20 cellular contexts compared by ENCODE assay signal in genomic region chr13:80428344-80429096, GRCh38.
DNase-seq lines count a peak whose midpoint lies in the region; ATAC-seq, FAIRE-seq and TF ChIP-seq lines count a peak whose summit lies in the region.
"Had no signal": no experiment of that assay in that cellular context is flagged by ENCODE, and none has a peak within 500 bp of the region (broad histone marks: within the 10 kb centered on the region; RNA-seq: fewer than 3 reads in every experiment).

No MANE protein-coding gene starts in this region.

- H3K4me3 ChIP-seq in NB4 (ENCODE audit: low read depth, low read length) (no peak overlapping the region), H1 (ENCODE audit: extremely low read depth in 1 of 4, insufficient read depth in 2 of 4, low read depth in 3 of 4, low read length in 4 of 4) (no peak overlapping the region), lower leg skin (ENCODE audit: low read depth, poor library complexity, severe bottlenecking) (no peak overlapping the region), MM.1S (ENCODE audit: low read length) (no peak overlapping the region), uterus (no peak overlapping the region)

- no peak for FAIRE-seq in H1 (lab: Jason Lieb, UNC)
- FAIRE-seq: HTR-8/SVneo had no signal

- H3K4me1 ChIP-seq in H1 (replicated peaks in 1 of 4; ENCODE audit: control insufficient read depth in 3 of 4, insufficient read depth in 4 of 4, low read length in 3 of 4) (no peaks in the 10 kb centered on the region), MM.1S (ENCODE audit: low read length) (no peaks in the 10 kb centered on the region), uterus (no peaks in the 10 kb centered on the region)

- TF ChIP-seq EP300 in H1 (IDR thresholded peaks at IDR 0.05; ENCODE audit: borderline replicate concordance in 1 of 2, low read depth in 2 of 2, low read length in 2 of 2): no peak

- intact Hi-C loops in lower leg skin (cut with DNase I; ENCODE audit: low total_unique reads): no loop called here
- intact Hi-C loops in uterus (cut with DNase I; ENCODE audit: low total_unique reads): no loop called here

- no peak overlapping the region for H3K4me2 ChIP-seq in H1 (ENCODE audit: insufficient read depth in 1 of 2, low read depth in 2 of 2, low read length in 2 of 2)
- H3K4me2 ChIP-seq in MM.1S (ENCODE audit: low read depth, low read length): no peak overlapping the region

- no peak overlapping the region for H2BK15ac ChIP-seq in H1 (ENCODE audit: low read length)

- TF ChIP-seq CTCF in NB4 (IDR thresholded peaks at IDR 0.05; ENCODE audit: low read depth, low read length): no peak
- no peak for TF ChIP-seq CTCF in H1 (IDR thresholded peaks at IDR 0.05; ENCODE audit: control extremely low read depth in 1 of 3, insufficient read depth in 1 of 3, low read depth in 1 of 3, low read length in 3 of 3)
- no peak for TF ChIP-seq CTCF in lower leg skin (IDR thresholded peaks at IDR 0.05)
- TF ChIP-seq CTCF in MM.1S (IDR thresholded peaks at IDR 0.05; ENCODE audit: low read length): no peak
- no peak for TF ChIP-seq CTCF in uterus (IDR thresholded peaks at IDR 0.05)

- POLR2A ChIA-PET in H1 (lab: Charles Lee; ENCODE audit: partially characterized antibody): no interaction called here

- H3K4ac ChIP-seq in H1 (replicated peaks; ENCODE audit: insufficient read length, low read depth, low read length): no peak overlapping the region

- H3K14ac ChIP-seq in H1 (ENCODE audit: insufficient read length): no peak overlapping the region

- H3K18ac ChIP-seq in H1 (ENCODE audit: extremely low read depth, low read length): no peak overlapping the region

- H4K20me1 ChIP-seq in H1 (replicated peaks in 1 of 2; ENCODE audit: control insufficient read depth in 1 of 2, insufficient read depth in 2 of 2, low read length in 2 of 2) (no peaks in the 10 kb centered on the region), MM.1S (ENCODE audit: insufficient read depth, low read length) (no peaks in the 10 kb centered on the region)

- H4K91ac ChIP-seq in H1 (replicated peaks; ENCODE audit: insufficient read length, low read length): no peak overlapping the region

- no peaks in the 10 kb centered on the region for H3K23me2 ChIP-seq in H1 (ENCODE audit: low read depth, low read length)

- H4K8ac ChIP-seq in H1 (ENCODE audit: extremely low read depth, insufficient read depth, low read length): no peak overlapping the region

- no peak for TF ChIP-seq RAD21 in H1 (IDR thresholded peaks at IDR 0.05 in 1 of 2, conservative IDR thresholded peaks at IDR 0.05 in 1 of 2; ENCODE audit: low read depth in 2 of 2, low read length in 2 of 2)

- H3K79me2 ChIP-seq in H1 (ENCODE audit: control insufficient read depth in 1 of 2, insufficient read depth in 2 of 2, low read length in 2 of 2): no peaks in the 10 kb centered on the region
- no peaks in the 10 kb centered on the region for H3K79me2 ChIP-seq in MM.1S (ENCODE audit: low read length)

- no peaks in the 10 kb centered on the region for H3K27me3 ChIP-seq in H1 (replicated peaks in 1 of 4; ENCODE audit: control insufficient read depth in 3 of 4, extremely low read depth in 1 of 4, insufficient read depth in 3 of 4, low read length in 3 of 4)
- H3K27me3 ChIP-seq in MM.1S (replicated peaks; ENCODE audit: insufficient read depth, low read length): no peaks in the 10 kb centered on the region
- no peaks in the 10 kb centered on the region for H3K27me3 ChIP-seq in uterus

- H3K9me3 ChIP-seq in H1 (ENCODE audit: insufficient read depth in 2 of 2, low read depth in 1 of 2, low read length in 1 of 2) (peaks cover 10 to 16% of the 10 kb centered on the region in 2 experiments), MM.1S (replicated peaks; ENCODE audit: insufficient read depth, low read length) (no peaks in the 10 kb centered on the region), uterus (no peaks in the 10 kb centered on the region)

- H2BK120ac ChIP-seq in H1 (replicated peaks; ENCODE audit: low read depth, low read length): no peak overlapping the region

- no peaks in the 10 kb centered on the region for H3K9me2 ChIP-seq in MM.1S (replicated peaks; ENCODE audit: insufficient read depth, low read length)

- H2AFZ ChIP-seq in H1 (ENCODE audit: low read length) (peak overlapping the region; percentile 53; the same call in 1 of the 2 replicates), MM.1S (ENCODE audit: low read length) (no peak overlapping the region)

- 87% methylated on average over 3 of the region's 3 CpGs; no CpG with 5 or more reads in 1 of the 2 experiments for WGBS in H1 (ENCODE audit: extremely low coverage in 1 of 2, insufficient coverage in 1 of 2, insufficient read length in 1 of 2, insufficient replicate concordance in 2 of 2, low coverage in 1 of 2, low lambda C conversion rate in 2 of 2, missing lambda C conversion rate in 1 of 2), 2 experiments
- 76 to 80% methylated on average over 3 of the region's 3 CpGs for WGBS in lower leg skin, 2 donors

- H3K79me1 ChIP-seq in H1 (ENCODE audit: low read depth, low read length): no peaks in the 10 kb centered on the region

- ATAC-seq in left lobe of liver: no peak
- ATAC-seq: Panc1 had no signal

- no peak overlapping the region for H3K56ac ChIP-seq in H1 (replicated peaks; ENCODE audit: insufficient read length, low read depth, low read length)

- H3K36me3 ChIP-seq in H1 (ENCODE audit: control insufficient read depth in 2 of 4, insufficient read depth in 4 of 4, low read length in 3 of 4) (peaks cover 0 to 4% (median 0%) of the 10 kb centered on the region in 4 experiments; a peak in 1 of 8 replicates), MM.1S (replicated peaks; ENCODE audit: insufficient read depth, low read length) (no peaks in the 10 kb centered on the region), uterus (no peaks in the 10 kb centered on the region)

- no peak overlapping the region for H3K9ac ChIP-seq in H1 (replicated peaks in 1 of 4; ENCODE audit: extremely low read depth in 1 of 4, low read depth in 3 of 4, low read length in 3 of 4)
- no peak overlapping the region for H3K9ac ChIP-seq in MM.1S (ENCODE audit: low read length)

- TF ChIP-seq POLR2A in NB4 (IDR thresholded peaks at IDR 0.05; ENCODE audit: extremely low read depth, insufficient read length) (no peak), H1 (IDR thresholded peaks at IDR 0.05; ENCODE audit: control extremely low read depth in 1 of 2, low read depth in 2 of 2, low read length in 2 of 2) (no peak), lower leg skin (IDR thresholded peaks at IDR 0.05) (no peak), uterus (IDR thresholded peaks at IDR 0.05) (no peak)

- no peak overlapping the region for H2BK5ac ChIP-seq in H1 (ENCODE audit: low read depth, low read length)

- H3K23ac ChIP-seq in H1 (ENCODE audit: insufficient read length): no peak overlapping the region

- H3K27ac ChIP-seq in H1 (ENCODE audit: low read depth, low read length) (no peak overlapping the region), MM.1S (ENCODE audit: low read length) (no peak overlapping the region), uterus (no peak overlapping the region)
- H3K27ac ChIP-seq: 22Rv1 had no signal

- no peak overlapping the region for H2BK20ac ChIP-seq in H1 (ENCODE audit: low read length)

- H3F3A ChIP-seq in MM.1S (ENCODE audit: insufficient read depth, low read length): no peaks in the 10 kb centered on the region

- DNase-seq in SIG-M5 treated with dmso at 0.1 percent for 504 hours (lab: John Stamatoyannopoulos, UW; ENCODE audit: unreplicated experiment): peak; percentile 81
- DNase-seq in SIG-M5 (lab: John Stamatoyannopoulos, UW): no peak
- DNase-seq in NB4 (ENCODE audit: low read depth): peak; percentile 56
- no peak for DNase-seq in H1 (ENCODE audit: low read depth in 1 of 2, low spot score in 2 of 2)
- DNase-seq in lower leg skin (ENCODE audit: low spot score in 2 of 2): no peak
- no peak for DNase-seq in left lobe of liver (ENCODE audit: low spot score)
- DNase-seq in MM.1S: no peak
- no peak for DNase-seq in uterus
- DNase-seq: DMS79 treated with DMSO at 0.1 percent for 48 hours, H9, IMR-90, Karpas-422, NCI-H1417 treated with DMSO at 0.1 percent for 48 hours, NCI-H187 treated with DMSO at 0.1 percent for 48 hours, NCI-H2227 treated with DMSO at 0.1 percent for 48 hours, NCI-H510A treated with DMSO at 0.1 percent for 48 hours, NCI-H82 had no signal

- no peak overlapping the region for H2BK12ac ChIP-seq in H1 (ENCODE audit: low read depth, low read length)

- H2AK5ac ChIP-seq in H1 (ENCODE audit: low read depth, low read length): no peak overlapping the region

- CTCF ChIA-PET in H1 (lab: Charles Lee; ENCODE audit: partially characterized antibody): interaction anchor here (0.6 kb wide), 1 partner anchor 1142 kb away, joined by 3 read pairs; no protein-coding TSS in a partner anchor

- no peak overlapping the region for H4K5ac ChIP-seq in H1 (ENCODE audit: insufficient read length, low read depth, low read length)

TF ChIP-seq in H1, 55 proteins besides CTCF, POLR2A, EP300 and RAD21:
- TF ChIP-seq NANOG (IDR thresholded peaks at IDR 0.05; ENCODE audit: insufficient read depth, low read depth, low read length, poor library complexity, severe bottlenecking) (no peak), BRCA1 (IDR thresholded peaks at IDR 0.05; ENCODE audit: low read depth, low read length) (no peak), JUND (IDR thresholded peaks at IDR 0.05; ENCODE audit: low read length) (no peak), NRF1 (IDR thresholded peaks at IDR 0.05; ENCODE audit: low read depth, low read length) (no peak), CREB1 (IDR thresholded peaks at IDR 0.05) (no peak), ASH2L (IDR thresholded peaks at IDR 0.05; ENCODE audit: low read length) (no peak), ZNF274 (IDR thresholded peaks at IDR 0.05; ENCODE audit: borderline replicate concordance, extremely low read depth, low read length) (no peak), TAF1 (IDR thresholded peaks at IDR 0.05; ENCODE audit: low read depth, low read length) (no peak), HDAC2 (IDR thresholded peaks at IDR 0.05; ENCODE audit: borderline replicate concordance in 1 of 2, low read depth in 2 of 2, low read length in 2 of 2) (no peak), KDM4A (IDR thresholded peaks at IDR 0.05; ENCODE audit: low read depth, low read length, severe bottlenecking) (no peak), KDM5A (IDR thresholded peaks at IDR 0.05; ENCODE audit: low read length) (no peak), RFX5 (IDR thresholded peaks at IDR 0.05; ENCODE audit: borderline replicate concordance, low read depth, low read length) (no peak), RNF2 (IDR thresholded peaks at IDR 0.05; ENCODE audit: borderline replicate concordance, low read depth, low read length, missing control alignments, poor library complexity, severe bottlenecking) (no peak)

Comparison
In these comparisons a context has a peak if more than half of its experiments do, and no peak if none do; other contexts are left out.
1. DNase-seq: peak in SIG-M5 treated with dmso at 0.1 percent for 504 hours (single experiment) and NB4 (single experiment); none in SIG-M5 (single experiment), H1 (0 of 2), lower leg skin (0 of 2), left lobe of liver (single experiment), MM.1S (single experiment) and uterus (0 of 2).